ENCODE assay signal across 1 cellular context in the genomic region with DNA sequence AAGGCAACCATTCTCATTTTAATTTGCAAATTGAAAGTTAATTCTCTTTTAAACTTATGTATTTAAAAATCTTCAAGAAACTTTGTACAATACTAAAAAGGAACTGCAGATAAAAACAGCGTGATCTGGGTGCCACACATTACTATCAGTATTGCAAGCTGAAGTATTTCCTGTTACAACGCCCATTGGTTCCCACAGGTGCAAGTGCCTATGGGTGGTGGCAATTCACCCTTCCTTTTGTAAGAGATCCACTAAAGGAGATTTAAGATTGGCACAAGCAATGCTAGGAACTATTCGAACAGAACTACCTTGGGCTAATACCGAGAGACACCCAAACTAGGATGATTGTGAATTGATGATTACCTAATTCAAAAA.
TF ChIP-seq lines count a peak whose summit lies in the region.

No MANE protein-coding gene starts in this region.

TF ChIP-seq in IMR-90, 13 proteins besides CTCF, POLR2A, EP300 and RAD21:
- TF ChIP-seq, protein P1, sequence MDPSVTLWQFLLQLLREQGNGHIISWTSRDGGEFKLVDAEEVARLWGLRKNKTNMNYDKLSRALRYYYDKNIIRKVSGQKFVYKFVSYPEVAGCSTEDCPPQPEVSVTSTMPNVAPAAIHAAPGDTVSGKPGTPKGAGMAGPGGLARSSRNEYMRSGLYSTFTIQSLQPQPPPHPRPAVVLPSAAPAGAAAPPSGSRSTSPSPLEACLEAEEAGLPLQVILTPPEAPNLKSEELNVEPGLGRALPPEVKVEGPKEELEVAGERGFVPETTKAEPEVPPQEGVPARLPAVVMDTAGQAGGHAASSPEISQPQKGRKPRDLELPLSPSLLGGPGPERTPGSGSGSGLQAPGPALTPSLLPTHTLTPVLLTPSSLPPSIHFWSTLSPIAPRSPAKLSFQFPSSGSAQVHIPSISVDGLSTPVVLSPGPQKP (IDR thresholded peaks at IDR 0.05; ENCODE audit: borderline replicate concordance, low read depth, low read length) = no peak
- TF ChIP-seq BHLHE40 (IDR thresholded peaks at IDR 0.05; ENCODE audit: low read depth, low read length) = no peak
- TF ChIP-seq MXI1 (IDR thresholded peaks at IDR 0.05; ENCODE audit: borderline replicate concordance, low read depth, low read length) = no peak
- TF ChIP-seq, protein P2, sequence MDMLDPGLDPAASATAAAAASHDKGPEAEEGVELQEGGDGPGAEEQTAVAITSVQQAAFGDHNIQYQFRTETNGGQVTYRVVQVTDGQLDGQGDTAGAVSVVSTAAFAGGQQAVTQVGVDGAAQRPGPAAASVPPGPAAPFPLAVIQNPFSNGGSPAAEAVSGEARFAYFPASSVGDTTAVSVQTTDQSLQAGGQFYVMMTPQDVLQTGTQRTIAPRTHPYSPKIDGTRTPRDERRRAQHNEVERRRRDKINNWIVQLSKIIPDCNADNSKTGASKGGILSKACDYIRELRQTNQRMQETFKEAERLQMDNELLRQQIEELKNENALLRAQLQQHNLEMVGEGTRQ (IDR thresholded peaks at IDR 0.05; ENCODE audit: low read depth, low read length) = no peak
- TF ChIP-seq MAFK (IDR thresholded peaks at IDR 0.05; ENCODE audit: low read depth, low read length) = no peak
- TF ChIP-seq SMC3 (IDR thresholded peaks at IDR 0.05; ENCODE audit: low read depth, low read length) = no peak
- TF ChIP-seq FOS (IDR thresholded peaks at IDR 0.05; ENCODE audit: low read depth, low read length) = no peak
- TF ChIP-seq RCOR1 (IDR thresholded peaks at IDR 0.05; ENCODE audit: insufficient replicate concordance, low read length) = no peak
- no peak for TF ChIP-seq RFX5 (IDR thresholded peaks at IDR 0.05; ENCODE audit: low read depth, low read length)
- no peak for TF ChIP-seq MAZ (IDR thresholded peaks at IDR 0.05; ENCODE audit: borderline replicate concordance, low read depth, low read length)
